16 cellular contexts compared by ENCODE assay signal in genomic region chr1:94702440-94702810, GRCh38.
A peak's percentile ranks its signal among the peaks of the same experiment; 100 is the strongest.
DNase-seq lines count a peak whose midpoint lies in the region; ATAC-seq and TF ChIP-seq lines count a peak whose summit lies in the region.
"Had no signal": no experiment of that assay in that cellular context is flagged by ENCODE, and none has a peak within 500 bp of the region (broad histone marks: within the 10 kb centered on the region; RNA-seq: fewer than 3 reads in every experiment).

No MANE protein-coding gene starts in this region.

- H3K27ac Mint-ChIP-seq in T-helper 17 cell = no peak overlapping the region

- H3K27ac ChIP-seq in heart left ventricle = peak overlapping the region in 4 of 12 donors; percentile 3 to 36 (median 22)

- H3K4me3 ChIP-seq in heart left ventricle = no peak overlapping the region
- H3K4me3 ChIP-seq: HAP-1, skin epidermis had no signal

- no peaks in the 10 kb centered on the region for H3K36me3 ChIP-seq in heart left ventricle
- H3K36me3 ChIP-seq: HAP-1 had no signal

- peaks cover 14% of the 10 kb centered on the region for H3K27me3 Mint-ChIP-seq in T-helper 17 cell

- H3K4me1 ChIP-seq in heart left ventricle = peaks cover 0 to 13% (median 0%) of the 10 kb centered on the region in 12 donors
- H3K4me1 ChIP-seq: HAP-1 had no signal

- H3K4me1 Mint-ChIP-seq in T-helper 17 cell = no peaks in the 10 kb centered on the region

- H3K9me3 ChIP-seq in heart left ventricle (no peaks in the 10 kb centered on the region), T-helper 17 cell (ENCODE audit: control insufficient read depth, low read length, poor library complexity, severe bottlenecking) (no peaks in the 10 kb centered on the region)
- H3K9me3 ChIP-seq: HAP-1 had no signal

- peak; percentile 68 for DNase-seq in AG20443 (ENCODE audit: low spot score)
- DNase-seq in amniotic epithelial cell (ENCODE audit: low read depth) = peak; percentile 35
- DNase-seq in heart left ventricle = peak in 1 of 5 donors; percentile 47
- no peak for DNase-seq in sciatic nerve (ENCODE audit: low spot score)
- DNase-seq in D341Med (ENCODE audit: low spot score) = no peak
- DNase-seq in T-helper 17 cell = no peak
- no peak for DNase-seq in A172 (ENCODE audit: low spot score)
- DNase-seq: activated CD8-positive, alpha-beta memory T cell treated with anti-CD3 and anti-CD28 coated beads, Interleukin-2, amount 50 U/mL, for 48 hours; amygdala; DMS79; effector memory CD4-positive, alpha-beta T cell; NCI-H1048; NCI-H69 had no signal

- 0 to 83% (median 58%) methylated on average over 1 of the region's 1 CpG for WGBS in heart left ventricle, 4 donors

- ATAC-seq in heart left ventricle (peak; percentile 42 to 80 (median 54)), sciatic nerve (peak; percentile 97), T-helper 17 cell (no peak), GM19324 (IDR thresholded peaks at IDR 0.05; ENCODE audit: low FRiP score, unreplicated experiment) (no peak)

- H3K4me3 Mint-ChIP-seq in T-helper 17 cell = no peak overlapping the region

- intact Hi-C loops in heart left ventricle (cut with DNase I) = loop anchor here in 1 of 10 donors (10.0 kb wide), 1 partner anchor 92 kb away; no protein-coding TSS in a partner anchor
- intact Hi-C loops in sciatic nerve (cut with DNase I) = no loop called here

- no peak for TF ChIP-seq POLR2A in heart left ventricle (IDR thresholded peaks at IDR 0.05)

- H3K36me3 Mint-ChIP-seq in T-helper 17 cell (ENCODE audit: low read depth) = no peaks in the 10 kb centered on the region

- no peaks in the 10 kb centered on the region for H3K27me3 ChIP-seq in heart left ventricle

- no peak for TF ChIP-seq CTCF in heart left ventricle (IDR thresholded peaks at IDR 0.05)

Comparison
In these comparisons a context has a peak if more than half of its experiments do, and no peak if none do; other contexts are left out.
1. DNase-seq: peak in AG20443 (single experiment) and amniotic epithelial cell (single experiment); none in sciatic nerve (single experiment), D341Med (single experiment), T-helper 17 cell (0 of 3) and A172 (single experiment).
2. ATAC-seq: peak in heart left ventricle (4 of 4) and sciatic nerve (single experiment); none in T-helper 17 cell (single experiment) and GM19324 (single experiment).